1 cellular context compared by ENCODE assay signal in the genomic region with DNA sequence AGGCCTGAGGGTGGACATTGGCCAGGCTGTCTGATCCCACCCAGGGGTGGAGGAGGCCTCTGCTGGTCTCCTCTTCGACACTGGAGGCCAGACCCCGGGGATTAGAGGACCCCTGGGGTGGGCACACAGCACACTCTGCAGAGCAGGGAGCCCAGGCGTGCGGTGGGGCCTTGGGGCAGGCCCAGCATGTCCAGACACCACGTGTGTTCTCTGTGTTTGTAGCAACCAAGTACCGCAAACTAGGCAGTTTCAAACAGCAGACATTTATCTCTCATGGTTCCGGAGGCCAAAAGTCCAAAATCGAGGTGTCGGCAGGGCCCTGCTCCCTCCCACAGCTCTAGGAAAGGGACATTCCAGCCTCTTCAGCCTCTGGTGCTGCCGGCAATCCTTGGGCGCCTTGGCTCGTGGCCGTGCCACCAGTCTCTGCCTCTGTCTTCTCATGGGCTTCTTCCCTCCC.
A peak's percentile ranks its signal among the peaks of the same experiment; 100 is the strongest.
TF ChIP-seq lines count a peak whose summit lies in the region.

No MANE protein-coding gene starts in this region.

TF ChIP-seq in HepG2, 621 proteins besides CTCF, POLR2A, EP300 and RAD21 (continued from another document and continues in another):
- TF ChIP-seq, protein P1, sequence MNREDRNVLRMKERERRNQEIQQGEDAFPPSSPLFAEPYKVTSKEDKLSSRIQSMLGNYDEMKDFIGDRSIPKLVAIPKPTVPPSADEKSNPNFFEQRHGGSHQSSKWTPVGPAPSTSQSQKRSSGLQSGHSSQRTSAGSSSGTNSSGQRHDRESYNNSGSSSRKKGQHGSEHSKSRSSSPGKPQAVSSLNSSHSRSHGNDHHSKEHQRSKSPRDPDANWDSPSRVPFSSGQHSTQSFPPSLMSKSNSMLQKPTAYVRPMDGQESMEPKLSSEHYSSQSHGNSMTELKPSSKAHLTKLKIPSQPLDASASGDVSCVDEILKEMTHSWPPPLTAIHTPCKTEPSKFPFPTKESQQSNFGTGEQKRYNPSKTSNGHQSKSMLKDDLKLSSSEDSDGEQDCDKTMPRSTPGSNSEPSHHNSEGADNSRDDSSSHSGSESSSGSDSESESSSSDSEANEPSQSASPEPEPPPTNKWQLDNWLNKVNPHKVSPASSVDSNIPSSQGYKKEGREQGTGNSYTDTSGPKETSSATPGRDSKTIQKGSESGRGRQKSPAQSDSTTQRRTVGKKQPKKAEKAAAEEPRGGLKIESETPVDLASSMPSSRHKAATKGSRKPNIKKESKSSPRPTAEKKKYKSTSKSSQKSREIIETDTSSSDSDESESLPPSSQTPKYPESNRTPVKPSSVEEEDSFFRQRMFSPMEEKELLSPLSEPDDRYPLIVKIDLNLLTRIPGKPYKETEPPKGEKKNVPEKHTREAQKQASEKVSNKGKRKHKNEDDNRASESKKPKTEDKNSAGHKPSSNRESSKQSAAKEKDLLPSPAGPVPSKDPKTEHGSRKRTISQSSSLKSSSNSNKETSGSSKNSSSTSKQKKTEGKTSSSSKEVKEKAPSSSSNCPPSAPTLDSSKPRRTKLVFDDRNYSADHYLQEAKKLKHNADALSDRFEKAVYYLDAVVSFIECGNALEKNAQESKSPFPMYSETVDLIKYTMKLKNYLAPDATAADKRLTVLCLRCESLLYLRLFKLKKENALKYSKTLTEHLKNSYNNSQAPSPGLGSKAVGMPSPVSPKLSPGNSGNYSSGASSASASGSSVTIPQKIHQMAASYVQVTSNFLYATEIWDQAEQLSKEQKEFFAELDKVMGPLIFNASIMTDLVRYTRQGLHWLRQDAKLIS (CRISPR knock-in tag; IDR thresholded peaks at IDR 0.05): no peak
- TF ChIP-seq SP4 (CRISPR knock-in tag; IDR thresholded peaks at IDR 0.05) (no peak), ZNF205 (CRISPR knock-in tag; IDR thresholded peaks at IDR 0.05) (no peak), ZFY (CRISPR knock-in tag; IDR thresholded peaks at IDR 0.05) (peak; percentile 86), ZNF564 (CRISPR knock-in tag; IDR thresholded peaks at IDR 0.05) (no peak), GATAD2A (CRISPR knock-in tag; IDR thresholded peaks at IDR 0.05) (peak; percentile 34; the same call in 1 of the 2 replicates), ZFP37 (CRISPR knock-in tag; IDR thresholded peaks at IDR 0.05; ENCODE audit: borderline replicate concordance) (no peak), ATF7-NPFF (CRISPR knock-in tag; IDR thresholded peaks at IDR 0.05; ENCODE audit: low read depth) (no peak), SAFB2 (CRISPR knock-in tag; IDR thresholded peaks at IDR 0.05; ENCODE audit: borderline replicate concordance, low read depth) (no peak), RELA (CRISPR knock-in tag; IDR thresholded peaks at IDR 0.05) (no peak), ZSCAN31 (CRISPR knock-in tag; IDR thresholded peaks at IDR 0.05; ENCODE audit: low read depth) (0 out of 2 replicates have a peak, but pooled peaks have one; percentile 15), STAG1 (CRISPR knock-in tag; IDR thresholded peaks at IDR 0.05) (no peak), ATF1 (CRISPR knock-in tag; IDR thresholded peaks at IDR 0.05) (no peak), ZNF30 (CRISPR knock-in tag; IDR thresholded peaks at IDR 0.05) (no peak), SALL2 (CRISPR knock-in tag; IDR thresholded peaks at IDR 0.05) (no peak), SMAD1 (CRISPR knock-in tag; IDR thresholded peaks at IDR 0.05; ENCODE audit: borderline replicate concordance, low read depth) (no peak), ZNF644 (CRISPR knock-in tag; IDR thresholded peaks at IDR 0.05; ENCODE audit: low read depth) (no peak), SNAPC2 (CRISPR knock-in tag; IDR thresholded peaks at IDR 0.05) (no peak), ZNF10 (CRISPR knock-in tag; IDR thresholded peaks at IDR 0.05; ENCODE audit: borderline replicate concordance, low read depth) (no peak), SMARCE1 (IDR thresholded peaks at IDR 0.05; ENCODE audit: borderline replicate concordance) (no peak), EZH2 (conservative IDR thresholded peaks at IDR 0.05; ENCODE audit: low read depth, low read length) (no peak), FOXA3 (CRISPR knock-in tag; IDR thresholded peaks at IDR 0.05) (no peak), SYNCRIP (IDR thresholded peaks at IDR 0.05; ENCODE audit: insufficient read depth, low read depth, low read length) (no peak), MTF1 (CRISPR knock-in tag; IDR thresholded peaks at IDR 0.05) (no peak), YEATS2 (CRISPR knock-in tag; IDR thresholded peaks at IDR 0.05; ENCODE audit: borderline replicate concordance) (0 out of 2 replicates have a peak, but pooled peaks have one; percentile 30), CREB1 (IDR thresholded peaks at IDR 0.05) (no peak), CREB1 (CRISPR knock-in tag; IDR thresholded peaks at IDR 0.05) (no peak), ZNF780A (CRISPR knock-in tag; IDR thresholded peaks at IDR 0.05) (no peak), TBX3 (IDR thresholded peaks at IDR 0.05; ENCODE audit: borderline replicate concordance) (peak; percentile 53; the same call in 1 of the 2 replicates), ZNF749 (CRISPR knock-in tag; IDR thresholded peaks at IDR 0.05; ENCODE audit: borderline replicate concordance) (no peak), ARNT (IDR thresholded peaks at IDR 0.05) (no peak), DNMT1 (CRISPR knock-in tag; IDR thresholded peaks at IDR 0.05) (no peak), NR2F2 (IDR thresholded peaks at IDR 0.05; ENCODE audit: borderline replicate concordance, low read depth) (no peak), ZMYM3 (CRISPR knock-in tag; IDR thresholded peaks at IDR 0.05) (no peak), SNAI1 (CRISPR knock-in tag; IDR thresholded peaks at IDR 0.05; ENCODE audit: borderline replicate concordance) (no peak), ZSCAN29 (CRISPR knock-in tag; conservative IDR thresholded peaks at IDR 0.05) (no peak), RORA (CRISPR knock-in tag; IDR thresholded peaks at IDR 0.05) (no peak), NR2F6 (IDR thresholded peaks at IDR 0.05) (no peak), NR2F6 (CRISPR knock-in tag; IDR thresholded peaks at IDR 0.05) (no peak)
- TF ChIP-seq, protein P2, sequence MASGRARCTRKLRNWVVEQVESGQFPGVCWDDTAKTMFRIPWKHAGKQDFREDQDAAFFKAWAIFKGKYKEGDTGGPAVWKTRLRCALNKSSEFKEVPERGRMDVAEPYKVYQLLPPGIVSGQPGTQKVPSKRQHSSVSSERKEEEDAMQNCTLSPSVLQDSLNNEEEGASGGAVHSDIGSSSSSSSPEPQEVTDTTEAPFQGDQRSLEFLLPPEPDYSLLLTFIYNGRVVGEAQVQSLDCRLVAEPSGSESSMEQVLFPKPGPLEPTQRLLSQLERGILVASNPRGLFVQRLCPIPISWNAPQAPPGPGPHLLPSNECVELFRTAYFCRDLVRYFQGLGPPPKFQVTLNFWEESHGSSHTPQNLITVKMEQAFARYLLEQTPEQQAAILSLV (CRISPR knock-in tag; IDR thresholded peaks at IDR 0.05; ENCODE audit: borderline replicate concordance): peak; percentile 13; the same call in 1 of the 2 replicates
- TF ChIP-seq, protein P3, sequence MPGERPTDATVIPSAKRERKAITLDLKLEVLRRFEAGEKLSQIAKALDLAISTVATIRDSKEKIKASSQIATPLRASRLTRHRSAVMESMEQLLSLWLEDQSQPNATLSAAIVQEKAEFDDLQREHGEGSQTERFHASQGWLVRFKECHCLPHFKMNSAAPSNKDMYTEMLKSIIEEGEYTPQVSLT (CRISPR knock-in tag; IDR thresholded peaks at IDR 0.05; ENCODE audit: borderline replicate concordance, low read depth): no peak
- TF ChIP-seq, protein P4, sequence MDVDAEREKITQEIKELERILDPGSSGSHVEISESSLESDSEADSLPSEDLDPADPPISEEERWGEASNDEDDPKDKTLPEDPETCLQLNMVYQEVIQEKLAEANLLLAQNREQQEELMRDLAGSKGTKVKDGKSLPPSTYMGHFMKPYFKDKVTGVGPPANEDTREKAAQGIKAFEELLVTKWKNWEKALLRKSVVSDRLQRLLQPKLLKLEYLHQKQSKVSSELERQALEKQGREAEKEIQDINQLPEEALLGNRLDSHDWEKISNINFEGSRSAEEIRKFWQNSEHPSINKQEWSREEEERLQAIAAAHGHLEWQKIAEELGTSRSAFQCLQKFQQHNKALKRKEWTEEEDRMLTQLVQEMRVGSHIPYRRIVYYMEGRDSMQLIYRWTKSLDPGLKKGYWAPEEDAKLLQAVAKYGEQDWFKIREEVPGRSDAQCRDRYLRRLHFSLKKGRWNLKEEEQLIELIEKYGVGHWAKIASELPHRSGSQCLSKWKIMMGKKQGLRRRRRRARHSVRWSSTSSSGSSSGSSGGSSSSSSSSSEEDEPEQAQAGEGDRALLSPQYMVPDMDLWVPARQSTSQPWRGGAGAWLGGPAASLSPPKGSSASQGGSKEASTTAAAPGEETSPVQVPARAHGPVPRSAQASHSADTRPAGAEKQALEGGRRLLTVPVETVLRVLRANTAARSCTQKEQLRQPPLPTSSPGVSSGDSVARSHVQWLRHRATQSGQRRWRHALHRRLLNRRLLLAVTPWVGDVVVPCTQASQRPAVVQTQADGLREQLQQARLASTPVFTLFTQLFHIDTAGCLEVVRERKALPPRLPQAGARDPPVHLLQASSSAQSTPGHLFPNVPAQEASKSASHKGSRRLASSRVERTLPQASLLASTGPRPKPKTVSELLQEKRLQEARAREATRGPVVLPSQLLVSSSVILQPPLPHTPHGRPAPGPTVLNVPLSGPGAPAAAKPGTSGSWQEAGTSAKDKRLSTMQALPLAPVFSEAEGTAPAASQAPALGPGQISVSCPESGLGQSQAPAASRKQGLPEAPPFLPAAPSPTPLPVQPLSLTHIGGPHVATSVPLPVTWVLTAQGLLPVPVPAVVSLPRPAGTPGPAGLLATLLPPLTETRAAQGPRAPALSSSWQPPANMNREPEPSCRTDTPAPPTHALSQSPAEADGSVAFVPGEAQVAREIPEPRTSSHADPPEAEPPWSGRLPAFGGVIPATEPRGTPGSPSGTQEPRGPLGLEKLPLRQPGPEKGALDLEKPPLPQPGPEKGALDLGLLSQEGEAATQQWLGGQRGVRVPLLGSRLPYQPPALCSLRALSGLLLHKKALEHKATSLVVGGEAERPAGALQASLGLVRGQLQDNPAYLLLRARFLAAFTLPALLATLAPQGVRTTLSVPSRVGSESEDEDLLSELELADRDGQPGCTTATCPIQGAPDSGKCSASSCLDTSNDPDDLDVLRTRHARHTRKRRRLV (CRISPR knock-in tag; IDR thresholded peaks at IDR 0.05): no peak
- TF ChIP-seq, protein P5, sequence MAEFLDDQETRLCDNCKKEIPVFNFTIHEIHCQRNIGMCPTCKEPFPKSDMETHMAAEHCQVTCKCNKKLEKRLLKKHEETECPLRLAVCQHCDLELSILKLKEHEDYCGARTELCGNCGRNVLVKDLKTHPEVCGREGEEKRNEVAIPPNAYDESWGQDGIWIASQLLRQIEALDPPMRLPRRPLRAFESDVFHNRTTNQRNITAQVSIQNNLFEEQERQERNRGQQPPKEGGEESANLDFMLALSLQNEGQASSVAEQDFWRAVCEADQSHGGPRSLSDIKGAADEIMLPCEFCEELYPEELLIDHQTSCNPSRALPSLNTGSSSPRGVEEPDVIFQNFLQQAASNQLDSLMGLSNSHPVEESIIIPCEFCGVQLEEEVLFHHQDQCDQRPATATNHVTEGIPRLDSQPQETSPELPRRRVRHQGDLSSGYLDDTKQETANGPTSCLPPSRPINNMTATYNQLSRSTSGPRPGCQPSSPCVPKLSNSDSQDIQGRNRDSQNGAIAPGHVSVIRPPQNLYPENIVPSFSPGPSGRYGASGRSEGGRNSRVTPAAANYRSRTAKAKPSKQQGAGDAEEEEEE (CRISPR knock-in tag; IDR thresholded peaks at IDR 0.05; ENCODE audit: borderline replicate concordance): no peak
- TF ChIP-seq, protein P6, sequence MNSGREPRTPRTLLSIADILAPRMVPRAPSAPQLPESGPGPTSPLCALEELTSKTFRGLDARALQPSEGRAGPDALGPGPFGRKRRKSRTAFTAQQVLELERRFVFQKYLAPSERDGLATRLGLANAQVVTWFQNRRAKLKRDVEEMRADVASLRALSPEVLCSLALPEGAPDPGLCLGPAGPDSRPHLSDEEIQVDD (CRISPR knock-in tag; IDR thresholded peaks at IDR 0.05; ENCODE audit: borderline replicate concordance): no peak
- TF ChIP-seq, protein P7, sequence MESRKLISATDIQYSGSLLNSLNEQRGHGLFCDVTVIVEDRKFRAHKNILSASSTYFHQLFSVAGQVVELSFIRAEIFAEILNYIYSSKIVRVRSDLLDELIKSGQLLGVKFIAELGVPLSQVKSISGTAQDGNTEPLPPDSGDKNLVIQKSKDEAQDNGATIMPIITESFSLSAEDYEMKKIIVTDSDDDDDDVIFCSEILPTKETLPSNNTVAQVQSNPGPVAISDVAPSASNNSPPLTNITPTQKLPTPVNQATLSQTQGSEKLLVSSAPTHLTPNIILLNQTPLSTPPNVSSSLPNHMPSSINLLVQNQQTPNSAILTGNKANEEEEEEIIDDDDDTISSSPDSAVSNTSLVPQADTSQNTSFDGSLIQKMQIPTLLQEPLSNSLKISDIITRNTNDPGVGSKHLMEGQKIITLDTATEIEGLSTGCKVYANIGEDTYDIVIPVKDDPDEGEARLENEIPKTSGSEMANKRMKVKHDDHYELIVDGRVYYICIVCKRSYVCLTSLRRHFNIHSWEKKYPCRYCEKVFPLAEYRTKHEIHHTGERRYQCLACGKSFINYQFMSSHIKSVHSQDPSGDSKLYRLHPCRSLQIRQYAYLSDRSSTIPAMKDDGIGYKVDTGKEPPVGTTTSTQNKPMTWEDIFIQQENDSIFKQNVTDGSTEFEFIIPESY (CRISPR knock-in tag; IDR thresholded peaks at IDR 0.05): peak; percentile 18; the same call in 1 of the 2 replicates
- TF ChIP-seq, protein P8, sequence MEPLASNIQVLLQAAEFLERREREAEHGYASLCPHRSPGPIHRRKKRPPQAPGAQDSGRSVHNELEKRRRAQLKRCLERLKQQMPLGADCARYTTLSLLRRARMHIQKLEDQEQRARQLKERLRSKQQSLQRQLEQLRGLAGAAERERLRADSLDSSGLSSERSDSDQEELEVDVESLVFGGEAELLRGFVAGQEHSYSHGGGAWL (CRISPR knock-in tag; IDR thresholded peaks at IDR 0.05): no peak; the same call in 1 of the 2 replicates
- TF ChIP-seq, protein P9, sequence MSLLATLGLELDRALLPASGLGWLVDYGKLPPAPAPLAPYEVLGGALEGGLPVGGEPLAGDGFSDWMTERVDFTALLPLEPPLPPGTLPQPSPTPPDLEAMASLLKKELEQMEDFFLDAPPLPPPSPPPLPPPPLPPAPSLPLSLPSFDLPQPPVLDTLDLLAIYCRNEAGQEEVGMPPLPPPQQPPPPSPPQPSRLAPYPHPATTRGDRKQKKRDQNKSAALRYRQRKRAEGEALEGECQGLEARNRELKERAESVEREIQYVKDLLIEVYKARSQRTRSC (CRISPR knock-in tag; IDR thresholded peaks at IDR 0.05; ENCODE audit: low read depth): no peak
- TF ChIP-seq, protein P10, sequence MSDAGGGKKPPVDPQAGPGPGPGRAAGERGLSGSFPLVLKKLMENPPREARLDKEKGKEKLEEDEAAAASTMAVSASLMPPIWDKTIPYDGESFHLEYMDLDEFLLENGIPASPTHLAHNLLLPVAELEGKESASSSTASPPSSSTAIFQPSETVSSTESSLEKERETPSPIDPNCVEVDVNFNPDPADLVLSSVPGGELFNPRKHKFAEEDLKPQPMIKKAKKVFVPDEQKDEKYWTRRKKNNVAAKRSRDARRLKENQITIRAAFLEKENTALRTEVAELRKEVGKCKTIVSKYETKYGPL (CRISPR knock-in tag; IDR thresholded peaks at IDR 0.05): no peak
- TF ChIP-seq, protein P11, sequence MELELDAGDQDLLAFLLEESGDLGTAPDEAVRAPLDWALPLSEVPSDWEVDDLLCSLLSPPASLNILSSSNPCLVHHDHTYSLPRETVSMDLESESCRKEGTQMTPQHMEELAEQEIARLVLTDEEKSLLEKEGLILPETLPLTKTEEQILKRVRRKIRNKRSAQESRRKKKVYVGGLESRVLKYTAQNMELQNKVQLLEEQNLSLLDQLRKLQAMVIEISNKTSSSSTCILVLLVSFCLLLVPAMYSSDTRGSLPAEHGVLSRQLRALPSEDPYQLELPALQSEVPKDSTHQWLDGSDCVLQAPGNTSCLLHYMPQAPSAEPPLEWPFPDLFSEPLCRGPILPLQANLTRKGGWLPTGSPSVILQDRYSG (CRISPR knock-in tag; IDR thresholded peaks at IDR 0.05): no peak
